In genomic region chr1:219567341-219567947, GRCh38 we compare ENCODE assay signal across 8 cellular contexts. TPM values are rescaled to one million over a fixed set of nuclear protein-coding genes. Genes with fewer than 3 reads are reported as not detected.
A peak's percentile ranks its signal among the peaks of the same experiment; 100 is the strongest.
DNase-seq lines count a peak whose midpoint lies in the region; ATAC-seq, FAIRE-seq and TF ChIP-seq lines count a peak whose summit lies in the region.

No MANE protein-coding gene starts in this region.

- POLR2A ChIA-PET in K562 (lab: Yijun Ruan, JAX) = interaction anchor here (1.0 kb wide), 1 partner anchor 9 kb away, joined by 3 read pairs; no protein-coding TSS in a partner anchor
- POLR2A ChIA-PET in activated CD4-positive, alpha-beta T cell treated with anti-CD3 and anti-CD28 coated beads for 36 hours (lab: Charles Lee) = no interaction called here

- H3K14ac ChIP-seq in H9 (ENCODE audit: insufficient read depth, low read length) = no peak overlapping the region

- in situ Hi-C loops in K562 (cut with MboI) = no loop called here

- TF ChIP-seq CTCF in DOHH2 (IDR thresholded peaks at IDR 0.05; ENCODE audit: low read depth, low read length, poor library complexity, severe bottlenecking) = peak; percentile 37
- peak; percentile 68 for TF ChIP-seq CTCF in H9 (conservative IDR thresholded peaks at IDR 0.05)
- TF ChIP-seq CTCF in K562 (IDR thresholded peaks at IDR 0.05 in 2 of 3, conservative IDR thresholded peaks at IDR 0.05 in 1 of 3; ENCODE audit: insufficient read depth in 2 of 3, low read depth in 1 of 3, low read length in 3 of 3) = peak in 2 of 3 experiments; percentile 54 to 64; a peak in 4 of 6 replicates
- peak; percentile 39 for TF ChIP-seq CTCF in lower lobe of right lung (IDR thresholded peaks at IDR 0.05)

- H3T11ph ChIP-seq in H9 (ENCODE audit: low read length) = no peak overlapping the region

- intact Hi-C loops in K562 (cut with micrococcal nuclease) (loop anchor here (5.0 to 10.0 kb wide), 2 partner anchors 165 to 1233 kb away; no protein-coding TSS in a partner anchor), lower lobe of right lung (cut with DNase I) (no loop called here)
- intact Hi-C loops in activated CD4-positive, alpha-beta T cell treated with anti-CD3 and anti-CD28 coated beads for 36 hours (cut with DNase I, micrococcal nuclease) = loop anchor here in 1 of 2 experiments (5.0 to 10.0 kb wide), 2 partner anchors 365 to 1233 kb away; no protein-coding TSS in a partner anchor

- H3K36me3 ChIP-seq in DOHH2 (ENCODE audit: control insufficient read depth, low read length) = no peaks in the 10 kb centered on the region
- H3K36me3 ChIP-seq in K562 (ENCODE audit: control insufficient read depth, insufficient read depth, low read length) = no peaks in the 10 kb centered on the region
- no peaks in the 10 kb centered on the region for H3K36me3 ChIP-seq in lower lobe of right lung
- no peaks in the 10 kb centered on the region for H3K36me3 ChIP-seq in MG63

- no peaks in the 10 kb centered on the region for H3F3A ChIP-seq in DOHH2 (ENCODE audit: control insufficient read depth, insufficient read depth)

- H2BK15ac ChIP-seq in H9 (ENCODE audit: low read depth, low read length) = no peak overlapping the region

- no TSS peak for BruUV-seq in K562 (replicated peaks; lab: Mats Ljungman, UMichigan)

- H3K27ac Mint-ChIP-seq in H9 = no peak overlapping the region
- H3K27ac Mint-ChIP-seq in activated CD4-positive, alpha-beta T cell treated with anti-CD3 and anti-CD28 coated beads for 36 hours = no peak overlapping the region

- no peaks in the 10 kb centered on the region for H3K9me3 Mint-ChIP-seq in H9
- no peaks in the 10 kb centered on the region for H3K9me3 Mint-ChIP-seq in activated CD4-positive, alpha-beta T cell treated with anti-CD3 and anti-CD28 coated beads for 36 hours (ENCODE audit: low read depth)

- peak; percentile 15 for FAIRE-seq in K562 (lab: Jason Lieb, UNC)

- H3K27me3 Mint-ChIP-seq in H9 (ENCODE audit: low read depth) = no peaks in the 10 kb centered on the region; the same call in none of the 2 replicates
- H3K27me3 Mint-ChIP-seq in activated CD4-positive, alpha-beta T cell treated with anti-CD3 and anti-CD28 coated beads for 36 hours = peaks cover 3% of the 10 kb centered on the region

- H3K56ac ChIP-seq in H9 (ENCODE audit: insufficient read length, low read depth, low read length) = no peak overlapping the region

- TF ChIP-seq RAD21 in K562 (CRISPR knock-in tag; conservative IDR thresholded peaks at IDR 0.05 in 1 of 2, IDR thresholded peaks at IDR 0.05 in 1 of 2) = peak; percentile 45 to 71

- H3K4me1 ChIP-seq in DOHH2 (ENCODE audit: control insufficient read depth, low read length) (no peaks in the 10 kb centered on the region), H9 (ENCODE audit: insufficient read depth, low read length) (no peaks in the 10 kb centered on the region; the same call in 1 of the 2 replicates), K562 (replicated peaks in 1 of 2; ENCODE audit: control insufficient read depth in 2 of 2, insufficient read depth in 2 of 2, low read length in 2 of 2) (peaks cover 0 to 3% of the 10 kb centered on the region in 2 experiments; a peak in 1 of 5 replicates), lower lobe of right lung (no peaks in the 10 kb centered on the region)

- H2BK120ac ChIP-seq in H9 (ENCODE audit: low read depth, low read length, poor library complexity, severe bottlenecking) = no peak overlapping the region

- no peak overlapping the region for H2AFZ ChIP-seq in H9 (ENCODE audit: low read length)
- no peak overlapping the region for H2AFZ ChIP-seq in K562 (ENCODE audit: low read depth, low read length)

- no peak overlapping the region for H4K5ac ChIP-seq in H9 (ENCODE audit: insufficient read length, low read depth, low read length)

- no peak overlapping the region for H2AK5ac ChIP-seq in H9 (ENCODE audit: insufficient read length, low read length)

- peaks cover 7 to 9% of the 10 kb centered on the region in 2 experiments for H3K4me1 Mint-ChIP-seq in H9
- no peaks in the 10 kb centered on the region for H3K4me1 Mint-ChIP-seq in activated CD4-positive, alpha-beta T cell treated with anti-CD3 and anti-CD28 coated beads for 36 hours

- CTCF ChIA-PET in K562 (lab: Yijun Ruan, JAX; ENCODE audit: low intra/inter-chr PET ratio) = interaction anchor here (0.6 kb wide), 1 partner anchor 1202 kb away, joined by 3 read pairs; no protein-coding TSS in a partner anchor
- CTCF ChIA-PET in activated CD4-positive, alpha-beta T cell treated with anti-CD3 and anti-CD28 coated beads for 36 hours (lab: Charles Lee) = interaction anchor here (0.6 to 1.0 kb wide), 2 partner anchors 11 to 16 kb away, joined by 3 to 4 read pairs; no protein-coding TSS in a partner anchor

- WGBS in H9 (ENCODE audit: extremely low coverage, insufficient read length, low lambda C conversion rate) = no CpG with 5 or more reads among the region's 4 CpGs
- 0% methylated on average over 4 of the region's 4 CpGs for WGBS in K562 (ENCODE audit: insufficient coverage, low coverage, missing lambda C conversion rate)

- H3K79me2 ChIP-seq in DOHH2 (ENCODE audit: control insufficient read depth, low read length) (no peaks in the 10 kb centered on the region), H9 (ENCODE audit: insufficient read depth, low read length) (no peaks in the 10 kb centered on the region), K562 (ENCODE audit: control insufficient read depth, insufficient read depth, low read length) (no peaks in the 10 kb centered on the region)

- no peaks in the 10 kb centered on the region for H4K20me1 ChIP-seq in DOHH2 (ENCODE audit: control insufficient read depth, insufficient read depth, low read depth, low read length)
- H4K20me1 ChIP-seq in H9 (ENCODE audit: control insufficient read depth, insufficient read depth, insufficient read length) = no peaks in the 10 kb centered on the region
- H4K20me1 ChIP-seq in K562 (replicated peaks; ENCODE audit: control insufficient read depth, insufficient read depth, low read length) = no peaks in the 10 kb centered on the region

- H2BK5ac ChIP-seq in H9 (ENCODE audit: insufficient read length, low read length) = no peak overlapping the region

- no peak overlapping the region for H3K9ac ChIP-seq in H9 (ENCODE audit: extremely low read depth, insufficient read length, low read length)
- H3K9ac ChIP-seq in K562 (ENCODE audit: insufficient read depth in 1 of 2, low read depth in 2 of 2, low read length in 2 of 2) = no peak overlapping the region

- H4K8ac ChIP-seq in H9 (replicated peaks; ENCODE audit: insufficient read length, low read depth, low read length) = no peak overlapping the region

- DNase-seq in H9 (no peak), NCI-H146 treated with DMSO at 0.1 percent for 48 hours (lab: John Stamatoyannopoulos, UW; ENCODE audit: unreplicated experiment) (peak; percentile 64), K562 (ENCODE audit: extremely low read depth in 1 of 4, low spot score in 3 of 4) (peak in 1 of 4 experiments; percentile 47), lower lobe of right lung (no peak), MG63 (no peak), activated gamma-delta T cell (lab: John Stamatoyannopoulos, UW) (no peak)
- no peak for DNase-seq in activated CD4-positive, alpha-beta T cell treated with anti-CD3 and anti-CD28 coated beads for 36 hours

- H2BK12ac ChIP-seq in H9 (ENCODE audit: insufficient read length, low read depth, low read length) = no peak overlapping the region

- H2BK20ac ChIP-seq in H9 (ENCODE audit: low read depth, low read length, poor library complexity, severe bottlenecking) = no peak overlapping the region

- H3K9me1 ChIP-seq in K562 (ENCODE audit: control insufficient read depth, insufficient read depth, low read length) = no peaks in the 10 kb centered on the region

- no peak overlapping the region for H3K4me3 Mint-ChIP-seq in H9
- no peak overlapping the region for H3K4me3 Mint-ChIP-seq in activated CD4-positive, alpha-beta T cell treated with anti-CD3 and anti-CD28 coated beads for 36 hours

- no peaks in the 10 kb centered on the region for H3K23me2 ChIP-seq in H9 (ENCODE audit: insufficient read length, low read depth, low read length, poor library complexity, severe bottlenecking)

- no peak overlapping the region for H3K4ac ChIP-seq in H9 (ENCODE audit: low read depth, low read length)

- ATAC-seq in K562 = peak; percentile 61; the same call in 2 of the 3 replicates
- ATAC-seq in lower lobe of right lung = no peak
- ATAC-seq in activated CD4-positive, alpha-beta T cell treated with anti-CD3 and anti-CD28 coated beads for 36 hours = no peak

- H3K18ac ChIP-seq in H9 (ENCODE audit: insufficient read length, low read depth, low read length) = no peak overlapping the region

- no peaks in the 10 kb centered on the region for H3K36me3 Mint-ChIP-seq in H9 (ENCODE audit: insufficient read depth in 1 of 3, low read depth in 3 of 3)
- H3K36me3 Mint-ChIP-seq in activated CD4-positive, alpha-beta T cell treated with anti-CD3 and anti-CD28 coated beads for 36 hours (ENCODE audit: low read depth) = no peaks in the 10 kb centered on the region

- H3K4me3 ChIP-seq in DOHH2 (ENCODE audit: low read length) = no peak overlapping the region
- no peak overlapping the region for H3K4me3 ChIP-seq in K562
- H3K4me3 ChIP-seq in lower lobe of right lung = no peak overlapping the region
- no peak overlapping the region for H3K4me3 ChIP-seq in MG63

- peaks cover 11% of the 10 kb centered on the region; the same call in 1 of the 2 replicates for H3K27me3 ChIP-seq in DOHH2 (ENCODE audit: control insufficient read depth, low read length)
- no peaks in the 10 kb centered on the region for H3K27me3 ChIP-seq in H9 (ENCODE audit: insufficient read depth, low read length)
- no peaks in the 10 kb centered on the region for H3K27me3 ChIP-seq in K562 (ENCODE audit: control insufficient read depth in 2 of 2, insufficient read depth in 2 of 2, low read length in 2 of 2)
- H3K27me3 ChIP-seq in lower lobe of right lung (ENCODE audit: low read depth) = no peaks in the 10 kb centered on the region
- no peaks in the 10 kb centered on the region for H3K27me3 ChIP-seq in MG63

- no peaks in the 10 kb centered on the region for H3K79me1 ChIP-seq in H9 (ENCODE audit: insufficient read depth, low read depth, low read length, poor library complexity, severe bottlenecking)

- no peak overlapping the region for H4K91ac ChIP-seq in H9 (ENCODE audit: insufficient read length, low read depth, low read length)

- H3K23ac ChIP-seq in H9 (ENCODE audit: insufficient read length, low read depth, low read length) = no peak overlapping the region

- H3K4me2 ChIP-seq in DOHH2 (ENCODE audit: low read length) (no peak overlapping the region), H9 (ENCODE audit: insufficient read depth, insufficient read length, low read length) (no peak overlapping the region), K562 (ENCODE audit: insufficient read depth, low read length) (no peak overlapping the region)

- H3K9me2 ChIP-seq in DOHH2 (replicated peaks; ENCODE audit: control insufficient read depth, low read length) = no peaks in the 10 kb centered on the region

- no peak overlapping the region for H3K27ac ChIP-seq in DOHH2 (ENCODE audit: low read depth, low read length)
- no peak overlapping the region for H3K27ac ChIP-seq in H9 (ENCODE audit: insufficient read length, low read depth, low read length)
- no peak overlapping the region for H3K27ac ChIP-seq in K562 (ENCODE audit: extremely low read depth, low read depth, low read length)
- H3K27ac ChIP-seq in lower lobe of right lung = no peak overlapping the region

- no peak for TF ChIP-seq EP300 in K562 (IDR thresholded peaks at IDR 0.05; ENCODE audit: low read length)

- TF ChIP-seq POLR2A in K562 (conservative IDR thresholded peaks at IDR 0.05) = no peak

- H3K9me3 ChIP-seq in DOHH2 (ENCODE audit: control insufficient read depth, insufficient read depth, low read length) (no peaks in the 10 kb centered on the region), H9 (ENCODE audit: control insufficient read depth, low read depth, low read length) (no peaks in the 10 kb centered on the region), K562 (replicated peaks; ENCODE audit: control insufficient read depth, insufficient read depth, low read depth, low read length) (no peaks in the 10 kb centered on the region), lower lobe of right lung (no peaks in the 10 kb centered on the region), MG63 (no peaks in the 10 kb centered on the region)

RNA-seq across cellular contexts. Expression of gene ZC3H11B, which starts 45.5 kb away (rescaled TPM):
- total RNA-seq in H9 (2021) (0.18 TPM in 1 of 2 replicates, not detected in the other), K562 (2014; rRNA removed) (0.12 TPM in 1 of 2 replicates, not detected in the other), K562 (2014; rRNA removed; fragmentation: Illumina TruSeq; extraction: Trizol) (0.11 TPM in 1 of 2 replicates, not detected in the other), K562 (2015; rRNA removed; fragmentation: Illumina TruSeq; extraction: Trizol) (not detected in 2 replicates), K562 (2021) (0.13 TPM in 1 of 2 replicates, not detected in the other), lower lobe of right lung (0.21 TPM)
- 0.30 TPM in 1 of 2 replicates, not detected in the other for total RNA-seq in K562 (2011; cell fraction: chromatin; rRNA removed; ENCODE audit: low replicate concordance)
- not detected in 2 replicates for total RNA-seq in K562 (2011; cell fraction: nucleolus; rRNA removed)
- 0.29 TPM in 1 of 2 replicates, not detected in the other for total RNA-seq in K562 (2011; cell fraction: nucleoplasm; rRNA removed)
- polyA plus RNA-seq in K562 (2011; rRNA removed) (0.22 and 0.38 TPM in 2 replicates), K562 (2014; fragmentation: Illumina TruSeq; extraction: Trizol) (0.10 TPM in 1 of 2 replicates, not detected in the other), K562 (2014; fragmentation: Nextera tagmentation; extraction: Ambion mirVana) (under 1 TPM in 1 of 2 experiments, not detected in 1; 0.07 TPM), K562 (2014; rRNA removed) (not detected in 2 replicates)
- 0.06 and 0.07 TPM in 2 replicates for polyA plus RNA-seq in K562 (2011; cell fraction: cytosol; rRNA removed)
- 0.17 and 0.34 TPM in 2 replicates for polyA plus RNA-seq in K562 (2011; cell fraction: nucleus; rRNA removed)
- 0.07 and 0.08 TPM in 2 replicates for polyA plus RNA-seq in K562 (2012)
- polyA minus RNA-seq in K562 (2011; rRNA and poly(A)+ RNA removed) = 0.21 and 0.39 TPM in 2 replicates
- polyA minus RNA-seq in K562 (2011; cell fraction: cytosol; rRNA and poly(A)+ RNA removed) = not detected in 2 replicates
- polyA minus RNA-seq in K562 (2011; cell fraction: nucleus; rRNA and poly(A)+ RNA removed) = 0.22 TPM in 1 of 2 replicates, not detected in the other
- total RNA-seq in activated CD4-positive, alpha-beta T cell treated with anti-CD3 and anti-CD28 coated beads for 36 hours = under 1 TPM; 0.19 to 0.34 TPM
- not detected in 2 replicates for total RNA-seq in MG63 (2014; rRNA removed; shearing (Covaris generic); ENCODE audit: low replicate concordance)
